Comparison of ENCODE assay signal across 10 cellular contexts in genomic region chr1:85607126-85607912, GRCh38. TPM values are rescaled to one million over a fixed set of nuclear protein-coding genes. Genes with fewer than 3 reads are reported as not detected.
DNase-seq lines count a peak whose midpoint lies in the region; ATAC-seq, FAIRE-seq and TF ChIP-seq lines count a peak whose summit lies in the region.
"Had no signal": no experiment of that assay in that cellular context is flagged by ENCODE, and none has a peak within 500 bp of the region (broad histone marks: within the 10 kb centered on the region; RNA-seq: fewer than 3 reads in every experiment).

No MANE protein-coding gene starts in this region.

- no peak for ATAC-seq in GM18868 (IDR thresholded peaks at IDR 0.05; ENCODE audit: unreplicated experiment)
- no peak for ATAC-seq in GM18498 (IDR thresholded peaks at IDR 0.05; ENCODE audit: unreplicated experiment)

- peak; percentile 78 for DNase-seq in H54 (ENCODE audit: insufficient read length, low spot score)
- DNase-seq in SW 1271 (lab: John Stamatoyannopoulos, UW): peak; percentile 96 to 98
- DNase-seq in foreskin fibroblast: peak; percentile 99 to 100
- peak; percentile 100 for DNase-seq in renal cortical epithelial cell (ENCODE audit: low read depth)
- no peak for DNase-seq in DMS79 (lab: John Stamatoyannopoulos, UW)
- no peak for DNase-seq in DMS 273 treated with DMSO at 0.1 percent for 48 hours (lab: John Stamatoyannopoulos, UW)
- DNase-seq: activated CD4-positive, alpha-beta T cell treated with anti-CD3 and anti-CD28 coated beads, Interleukin-2, amount 50 U/mL, for 1 hour; NCI-H2171 treated with DMSO at 0.1 percent for 48 hours had no signal

- peak; percentile 94 for FAIRE-seq in H54 (lab: Jason Lieb, UNC)

- TF ChIP-seq POLR2A in H54 (IDR thresholded peaks at IDR 0.05; ENCODE audit: low read depth, low read length): no peak

- no peak for TF ChIP-seq CTCF in foreskin fibroblast (IDR thresholded peaks at IDR 0.05; ENCODE audit: low read depth, low read length)

- no peak overlapping the region for H3K4me3 ChIP-seq in foreskin fibroblast (ENCODE audit: low read depth in 1 of 2, low read length in 2 of 2)

RNA-seq across cellular contexts. Expression of gene CCN1, which starts 26.8 kb away (rescaled TPM):
- 96.7 and 212 TPM in 2 replicates for total RNA-seq in renal cortical epithelial cell

Comparison
In these comparisons a context has a peak if more than half of its experiments do, and no peak if none do; other contexts are left out.
1. DNase-seq: peak in H54 (single experiment), SW 1271 (2 of 2), foreskin fibroblast (2 of 2) and renal cortical epithelial cell (single experiment); none in DMS79 (single experiment) and DMS 273 treated with DMSO at 0.1 percent for 48 hours (single experiment).